ENCODE assay signal across 12 cellular contexts in the genomic region with DNA sequence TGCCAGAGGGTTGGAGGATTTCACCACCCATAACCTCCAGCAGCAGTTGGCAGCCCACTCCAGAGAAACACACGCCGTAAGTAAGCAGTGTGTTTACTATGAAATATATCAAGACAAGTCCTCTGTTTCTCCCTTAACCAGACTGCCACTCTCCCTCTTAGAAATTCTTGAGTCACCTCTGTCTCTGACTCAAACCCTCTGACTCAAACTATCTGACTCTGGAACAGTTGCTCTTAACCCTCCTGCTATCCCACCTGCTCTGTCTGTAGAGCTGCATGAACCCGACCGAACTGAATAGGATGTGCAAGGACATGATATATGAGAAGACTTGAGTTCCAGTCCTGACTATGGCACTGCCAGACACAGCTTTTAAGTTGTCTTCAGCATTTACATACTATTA. TPM values are rescaled to one million over a fixed set of nuclear protein-coding genes. Genes with fewer than 3 reads are reported as not detected.
DNase-seq lines count a peak whose midpoint lies in the region; ATAC-seq and TF ChIP-seq lines count a peak whose summit lies in the region.
"Had no signal": no experiment of that assay in that cellular context is flagged by ENCODE, and none has a peak within 500 bp of the region (broad histone marks: within the 10 kb centered on the region; RNA-seq: fewer than 3 reads in every experiment).

No MANE protein-coding gene starts in this region.

- H3K4me1 Mint-ChIP-seq in activated CD4-positive, alpha-beta T cell treated with anti-CD3 and anti-CD28 coated beads for 36 hours = peaks cover 26% of the 10 kb centered on the region

- H3K9me3 ChIP-seq in Panc1 (ENCODE audit: control insufficient read depth, insufficient read depth, low read depth, low read length) (no peaks in the 10 kb centered on the region), testis (no peaks in the 10 kb centered on the region), left lung (no peaks in the 10 kb centered on the region)

- no peak for TF ChIP-seq POLR2A in testis (IDR thresholded peaks at IDR 0.05)

- no peaks in the 10 kb centered on the region for H3K27me3 Mint-ChIP-seq in activated CD4-positive, alpha-beta T cell treated with anti-CD3 and anti-CD28 coated beads for 36 hours

- H3K4me3 ChIP-seq in Panc1 (ENCODE audit: low read depth in 2 of 2, low read length in 2 of 2) (0 out of 4 replicates have a peak overlapping the region, but pooled peaks of 1 of the 2 experiments have one; percentile 13), epithelial cell of esophagus (ENCODE audit: low read length) (no peak overlapping the region), skeletal muscle cell (ENCODE audit: low read depth, low read length) (no peak overlapping the region), testis (no peak overlapping the region), left lung (no peak overlapping the region)

- H3K27ac ChIP-seq in Panc1 (ENCODE audit: low read length) (no peak overlapping the region), testis (no peak overlapping the region), left lung (no peak overlapping the region)

- peak overlapping the region; percentile 43 for H3K4me3 Mint-ChIP-seq in activated CD4-positive, alpha-beta T cell treated with anti-CD3 and anti-CD28 coated beads for 36 hours

- peaks cover 17% of the 10 kb centered on the region for H3K36me3 Mint-ChIP-seq in activated CD4-positive, alpha-beta T cell treated with anti-CD3 and anti-CD28 coated beads for 36 hours (ENCODE audit: low read depth)

- H3K36me3 ChIP-seq in Panc1 (ENCODE audit: control insufficient read depth, insufficient read depth, low read length) = no peaks in the 10 kb centered on the region
- no peaks in the 10 kb centered on the region for H3K36me3 ChIP-seq in testis (ENCODE audit: low read depth, missing control alignments)
- H3K36me3 ChIP-seq in left lung = peaks cover 0 to 32% of the 10 kb centered on the region in 2 donors

- CTCF ChIA-PET in activated CD4-positive, alpha-beta T cell treated with anti-CD3 and anti-CD28 coated beads for 36 hours (lab: Charles Lee) = interaction anchor here (1.0 kb wide), 1 partner anchor 115 kb away, joined by 4 read pairs; no protein-coding TSS in a partner anchor
- CTCF ChIA-PET in Panc1 (lab: Charles Lee) = interaction anchor here (0.7 kb wide), 1 partner anchor 8 kb away, joined by 5 read pairs; no protein-coding TSS in a partner anchor

- peak; percentile 33 for ATAC-seq in activated CD4-positive, alpha-beta T cell treated with anti-CD3 and anti-CD28 coated beads for 36 hours
- ATAC-seq in Panc1 (peak; percentile 39; the same call in 1 of the 2 replicates), left lung (no peak)
- ATAC-seq: activated CD4-positive, CD25-positive, alpha-beta regulatory T cell treated with anti-CD3 and anti-CD28 coated beads, Interleukin-2, amount 50 U/mL, for 24 hours had no signal

- intact Hi-C loops in activated CD4-positive, alpha-beta T cell treated with anti-CD3 and anti-CD28 coated beads for 36 hours (cut with DNase I, micrococcal nuclease) = loop anchor here in 1 of 2 experiments (5.0 kb wide), 2 partner anchors 625 to 1060 kb away; a partner anchor contains a TSS
- intact Hi-C loops in Panc1 (cut with micrococcal nuclease; ENCODE audit: unreplicated experiment) = no loop called here
- intact Hi-C loops in testis (cut with DNase I; ENCODE audit: low total_unique reads) = no loop called here
- intact Hi-C loops in left lung (cut with DNase I) = no loop called here

- no peaks in the 10 kb centered on the region for H3K9me3 Mint-ChIP-seq in activated CD4-positive, alpha-beta T cell treated with anti-CD3 and anti-CD28 coated beads for 36 hours (ENCODE audit: low read depth)

- BruUV-seq in Panc1 (replicated peaks; lab: Mats Ljungman, UMichigan) = no TSS peak

- no peak for DNase-seq in activated CD4-positive, alpha-beta T cell treated with anti-CD3 and anti-CD28 coated beads for 36 hours
- no peak for DNase-seq in activated CD4-positive, alpha-beta T cell treated with anti-CD3 and anti-CD28 coated beads, Interleukin-2, amount 50 U/mL, for 48 hours
- DNase-seq in Panc1 (ENCODE audit: low read depth, low spot score) (peak; percentile 59), epithelial cell of esophagus (ENCODE audit: low read depth) (peak; percentile 91), skeletal muscle cell (ENCODE audit: low read depth) (peak; percentile 41), testis (no peak), mesenteric fat pad (ENCODE audit: low spot score) (no peak), left lung (no peak)
- DNase-seq: cortex of kidney; NCI-H2171; stimulated activated CD4-positive, alpha-beta T cell treated with anti-CD3 and anti-CD28 coated beads, Interleukin-15, amount 100 ng/mL, for 24 hours had no signal

- in situ Hi-C loops in Panc1 (cut with HindIII; ENCODE audit: low pct_unique_long_range_greater_than_20kb, low sequenced_read_pairs) = no loop called here

- H3K4me1 ChIP-seq in Panc1 (ENCODE audit: control insufficient read depth, insufficient read depth, low read length) (peaks cover 21% of the 10 kb centered on the region), testis (peaks cover 13% of the 10 kb centered on the region), left lung (peaks cover 3 to 32% of the 10 kb centered on the region in 2 donors)

- H3K27me3 ChIP-seq in Panc1 (ENCODE audit: control insufficient read depth, insufficient read depth, low read length) = no peaks in the 10 kb centered on the region
- no peaks in the 10 kb centered on the region for H3K27me3 ChIP-seq in testis
- H3K27me3 ChIP-seq in left lung = no peaks in the 10 kb centered on the region

- POLR2A ChIA-PET in activated CD4-positive, alpha-beta T cell treated with anti-CD3 and anti-CD28 coated beads for 36 hours (lab: Charles Lee) = interaction anchor here (1.2 kb wide), 1 partner anchor 10 kb away, joined by 3 read pairs; no protein-coding TSS in a partner anchor
- POLR2A ChIA-PET in Panc1 (lab: Charles Lee) = interaction anchor here (0.6 kb wide), 1 partner anchor 167 kb away, joined by 6 read pairs; no protein-coding TSS in a partner anchor

- TF ChIP-seq CTCF in Panc1 (IDR thresholded peaks at IDR 0.05) = no peak
- TF ChIP-seq CTCF in epithelial cell of esophagus (IDR thresholded peaks at IDR 0.05; ENCODE audit: insufficient read depth, low read depth, low read length, missing control alignments) = no peak
- no peak for TF ChIP-seq CTCF in testis (IDR thresholded peaks at IDR 0.05)
- TF ChIP-seq CTCF in left lung (IDR thresholded peaks at IDR 0.05) = no peak

- no peak overlapping the region for H3K27ac Mint-ChIP-seq in activated CD4-positive, alpha-beta T cell treated with anti-CD3 and anti-CD28 coated beads for 36 hours

- 63 to 76% methylated on average over 4 of the region's 4 CpGs for WGBS in testis, 2 donors

RNA-seq across cellular contexts. Expression of a gene that starts 14.1 kb away (rescaled TPM):
- 10 to 100 TPM; 27.7 to 28.9 TPM for total RNA-seq in activated CD4-positive, alpha-beta T cell treated with anti-CD3 and anti-CD28 coated beads for 36 hours
- total RNA-seq in Panc1 (2021; ENCODE audit: unreplicated experiment) = 17.7 TPM
- polyA plus RNA-seq in Panc1 (2012; ENCODE audit: insufficient read length) = 11.5 TPM
- 10 to 100 TPM; 24.1 to 31.6 TPM for total RNA-seq in testis
- 15.3 TPM for polyA plus RNA-seq in testis (ENCODE audit: insufficient read depth, low read depth, low replicate concordance)
- total RNA-seq in mesenteric fat pad = 28.8 TPM
- 10 to 100 TPM; 27.4 to 33.1 TPM for total RNA-seq in left lung

RNA-seq across cellular contexts. Expression of a gene that starts 57.1 kb away (rescaled TPM):
- total RNA-seq in activated CD4-positive, alpha-beta T cell treated with anti-CD3 and anti-CD28 coated beads for 36 hours = 100 to 1,000 TPM; 131 TPM
- total RNA-seq in Panc1 (2021; ENCODE audit: unreplicated experiment) (85.8 TPM), testis (10 to 100 TPM; 59.3 to 74.6 TPM), mesenteric fat pad (46.7 TPM), left lung (10 to 100 TPM; 37.1 to 47.1 TPM)
- 94.1 TPM for polyA plus RNA-seq in Panc1 (2012; ENCODE audit: insufficient read length)
- polyA plus RNA-seq in testis (ENCODE audit: insufficient read depth, low read depth, low replicate concordance) = 87.5 TPM

Comparison
In these comparisons a context has a peak if more than half of its experiments do, and no peak if none do; other contexts are left out.
1. DNase-seq: peak in Panc1 (single experiment), epithelial cell of esophagus (single experiment) and skeletal muscle cell (single experiment); none in activated CD4-positive, alpha-beta T cell treated with anti-CD3 and anti-CD28 coated beads for 36 hours (single experiment), activated CD4-positive, alpha-beta T cell treated with anti-CD3 and anti-CD28 coated beads, Interleukin-2, amount 50 U/mL, for 48 hours (0 of 2), testis (single experiment), mesenteric fat pad (single experiment) and left lung (0 of 2).